25 cellular contexts compared by ENCODE assay signal in genomic region chr9:98563997-98564396, GRCh38.
"Had no signal": no experiment of that assay in that cellular context is flagged by ENCODE, and none has a peak within 500 bp of the region (broad histone marks: within the 10 kb centered on the region; RNA-seq: fewer than 3 reads in every experiment).

No MANE protein-coding gene starts in this region.

- ATAC-seq: heart right ventricle; left cardiac atrium; left lobe of liver; lower lobe of right lung; pancreas; right lobe of liver; stimulated activated memory B cell treated with anti-CD40 and anti-IgM and Interleukin-4, amounts not matched to agents 10 μg/mL and 1 μg/mL and 100 μg/mL, for 72 hours; stimulated activated naive CD8-positive, alpha-beta T cell treated with anti-CD3 and anti-CD28 coated beads, Interleukin-15, amount 100 ng/mL, for 72 hours had no signal

- H3K4me1 Mint-ChIP-seq: mesothelial cell of epicardium; naive thymus-derived CD4-positive, alpha-beta T cell; nephron; neural crest cell; stimulated activated memory B cell treated with anti-CD40 and anti-IgM and Interleukin-4, amounts not matched to agents 10 μg/mL and 1 μg/mL and 100 μg/mL, for 72 hours; stimulated activated naive CD8-positive, alpha-beta T cell treated with anti-CD3 and anti-CD28 coated beads, Interleukin-15, amount 100 ng/mL, for 72 hours had no signal

- DNase-seq: heart right ventricle; kidney glomerular epithelial cell; left cardiac atrium; lower lobe of right lung; mammary epithelial cell; mesendoderm; naive thymus-derived CD4-positive, alpha-beta T cell; occipital lobe; pancreas; posterior cingulate gyrus; right lobe of liver; stimulated activated CD4-positive, alpha-beta T cell treated with anti-CD3 and anti-CD28 coated beads, Interleukin-1b, Interleukin-23, amount 100 ng/mL, for 48 hours; stimulated activated CD4-positive, alpha-beta T cell treated with anti-CD3 and anti-CD28 coated beads, Interleukin-2, amount 100 ng/mL, for 48 hours; stimulated activated CD4-positive, alpha-beta T cell treated with anti-CD3 and anti-CD28 coated beads, Interleukin-4, amount 100 ng/mL, for 4 hours; stimulated activated CD8-positive, alpha-beta memory T cell treated with anti-CD3 and anti-CD28 coated beads, Interleukin-4, amount 100 ng/mL, for 48 hours; stimulated activated naive CD4-positive, alpha-beta T cell treated with Interleukin-2 at 50 U/mL for 16 hours; stimulated activated naive CD8-positive, alpha-beta T cell treated with anti-CD3 and anti-CD28 coated beads, Interleukin-15, amount 100 ng/mL, for 72 hours; tibial artery; trophoblast cell; upper lobe of right lung had no signal

- H3K36me3 Mint-ChIP-seq: mesothelial cell of epicardium; naive thymus-derived CD4-positive, alpha-beta T cell; stimulated activated memory B cell treated with anti-CD40 and anti-IgM and Interleukin-4, amounts not matched to agents 10 μg/mL and 1 μg/mL and 100 μg/mL, for 72 hours had no signal

- H3K9me3 Mint-ChIP-seq: mesothelial cell of epicardium; naive thymus-derived CD4-positive, alpha-beta T cell; nephron; neural crest cell; stimulated activated naive CD8-positive, alpha-beta T cell treated with anti-CD3 and anti-CD28 coated beads, Interleukin-15, amount 100 ng/mL, for 72 hours had no signal

- H3K27ac Mint-ChIP-seq: mesothelial cell of epicardium; naive thymus-derived CD4-positive, alpha-beta T cell; nephron; stimulated activated memory B cell treated with anti-CD40 and anti-IgM and Interleukin-4, amounts not matched to agents 10 μg/mL and 1 μg/mL and 100 μg/mL, for 72 hours; stimulated activated naive CD8-positive, alpha-beta T cell treated with anti-CD3 and anti-CD28 coated beads, Interleukin-15, amount 100 ng/mL, for 72 hours had no signal

- H3K4me3 Mint-ChIP-seq: mesothelial cell of epicardium; naive thymus-derived CD4-positive, alpha-beta T cell; nephron; neural crest cell; stimulated activated memory B cell treated with anti-CD40 and anti-IgM and Interleukin-4, amounts not matched to agents 10 μg/mL and 1 μg/mL and 100 μg/mL, for 72 hours; stimulated activated naive CD8-positive, alpha-beta T cell treated with anti-CD3 and anti-CD28 coated beads, Interleukin-15, amount 100 ng/mL, for 72 hours had no signal
